Comparison of ENCODE assay signal across 12 cellular contexts in genomic region chr4:48194986-48195773, GRCh38.
DNase-seq lines count a peak whose midpoint lies in the region; ATAC-seq and TF ChIP-seq lines count a peak whose summit lies in the region.
"Had no signal": no experiment of that assay in that cellular context is flagged by ENCODE, and none has a peak within 500 bp of the region (broad histone marks: within the 10 kb centered on the region; RNA-seq: fewer than 3 reads in every experiment).

No MANE protein-coding gene starts in this region.

- H3K4me3 ChIP-seq in BLaER1 (peak overlapping the region; percentile 73), IMR-90 (ENCODE audit: insufficient read depth, low read depth, low read length) (no peak overlapping the region), OCI-LY7 (ENCODE audit: low read depth, low read length, poor library complexity, severe bottlenecking) (peak overlapping the region; percentile 37), fibroblast of mammary gland (ENCODE audit: control insufficient read depth, low read depth, low read length) (no peak overlapping the region), lower leg skin (ENCODE audit: low read depth, poor library complexity, severe bottlenecking) (no peak overlapping the region), osteoblast (ENCODE audit: insufficient read depth, low read length) (no peak overlapping the region)
- H3K4me3 ChIP-seq: thyroid gland had no signal

- no peak overlapping the region for H2AK5ac ChIP-seq in IMR-90 (ENCODE audit: low read depth, low read length)

- no peak overlapping the region for H2AFZ ChIP-seq in IMR-90 (replicated peaks; ENCODE audit: low read length, poor library complexity)
- H2AFZ ChIP-seq in OCI-LY7 (ENCODE audit: low read length): peak overlapping the region; percentile 94
- H2AFZ ChIP-seq in osteoblast (ENCODE audit: low read length): no peak overlapping the region

- no peak overlapping the region for H2AK9ac ChIP-seq in IMR-90 (replicated peaks; ENCODE audit: low read depth, low read length, poor library complexity)

- H3K27ac ChIP-seq in BLaER1 (peak overlapping the region; percentile 89), IMR-90 (ENCODE audit: insufficient read depth, low read length) (no peak overlapping the region), OCI-LY7 (ENCODE audit: low read depth, low read length, poor library complexity, severe bottlenecking) (peak overlapping the region; percentile 61), osteoblast (ENCODE audit: low read depth, low read length) (no peak overlapping the region)
- H3K27ac ChIP-seq: thyroid gland, VCaP had no signal

- peak overlapping the region; percentile 89 for H3K9ac ChIP-seq in BLaER1
- H3K9ac ChIP-seq in IMR-90 (ENCODE audit: low read depth, low read length): no peak overlapping the region

- H3K9me1 ChIP-seq in IMR-90 (ENCODE audit: insufficient read depth, low read length): no peaks in the 10 kb centered on the region; the same call in 1 of the 2 replicates

- H3K27ac Mint-ChIP-seq in activated naive CD8-positive, alpha-beta T cell treated with anti-CD3 and anti-CD28 coated beads, Interleukin-2, amount 50 U/mL, for 24 hours: no peak overlapping the region
- H3K27ac Mint-ChIP-seq: brain had no signal

- H2BK5ac ChIP-seq in IMR-90 (ENCODE audit: low read depth, low read length, poor library complexity, severe bottlenecking): no peak overlapping the region

- H3K79me2 ChIP-seq in OCI-LY7 (ENCODE audit: insufficient read depth, low read depth, low read length) (no peaks in the 10 kb centered on the region), osteoblast (ENCODE audit: insufficient read depth, low read length) (no peaks in the 10 kb centered on the region)

- H3K9me3 ChIP-seq in BLaER1 (peaks cover 4% of the 10 kb centered on the region; the same call in 1 of the 2 replicates), IMR-90 (ENCODE audit: control insufficient read depth, insufficient read depth, low read length) (no peaks in the 10 kb centered on the region), OCI-LY7 (ENCODE audit: low read length) (no peaks in the 10 kb centered on the region), osteoblast (ENCODE audit: low read depth, low read length) (no peaks in the 10 kb centered on the region)
- H3K9me3 ChIP-seq: Caco-2, thyroid gland had no signal

- H4K5ac ChIP-seq in IMR-90 (ENCODE audit: low read depth, low read length): no peak overlapping the region

- H3K36me3 Mint-ChIP-seq in activated naive CD8-positive, alpha-beta T cell treated with anti-CD3 and anti-CD28 coated beads, Interleukin-2, amount 50 U/mL, for 24 hours (ENCODE audit: low read depth): no peaks in the 10 kb centered on the region
- H3K36me3 Mint-ChIP-seq: brain had no signal

- H2BK120ac ChIP-seq in IMR-90 (ENCODE audit: low read depth, low read length): no peak overlapping the region

- peak; percentile 57 for ATAC-seq in IMR-90 (ENCODE audit: low read depth)
- no peak for ATAC-seq in activated naive CD8-positive, alpha-beta T cell treated with anti-CD3 and anti-CD28 coated beads, Interleukin-2, amount 50 U/mL, for 24 hours

- no peak overlapping the region for H2BK15ac ChIP-seq in IMR-90 (ENCODE audit: low read depth, low read length)

- H3K4me1 ChIP-seq in BLaER1 (peaks cover 77% of the 10 kb centered on the region), IMR-90 (ENCODE audit: control insufficient read depth, insufficient read depth, low read length) (peaks cover 4% of the 10 kb centered on the region; the same call in 1 of the 2 replicates), OCI-LY7 (ENCODE audit: insufficient read depth, low read length, poor library complexity, severe bottlenecking) (peaks cover 66% of the 10 kb centered on the region), osteoblast (ENCODE audit: insufficient read depth, low read length) (no peaks in the 10 kb centered on the region)
- H3K4me1 ChIP-seq: Caco-2 had no signal

- TF ChIP-seq RAD21 in IMR-90 (IDR thresholded peaks at IDR 0.05; ENCODE audit: low read length): no peak

- peaks cover 12% of the 10 kb centered on the region for H3K4me1 Mint-ChIP-seq in activated naive CD8-positive, alpha-beta T cell treated with anti-CD3 and anti-CD28 coated beads, Interleukin-2, amount 50 U/mL, for 24 hours

- in situ Hi-C loops in IMR-90 (cut with MboI; ENCODE audit: low sequenced_read_pairs): no loop called here

- H3K27me3 ChIP-seq in BLaER1 (no peaks in the 10 kb centered on the region), IMR-90 (ENCODE audit: control insufficient read depth, insufficient read depth, low read length) (peaks cover 2% of the 10 kb centered on the region), osteoblast (ENCODE audit: insufficient read depth, low read length) (peaks cover 8% of the 10 kb centered on the region)
- H3K27me3 ChIP-seq: thyroid gland had no signal

- no peaks in the 10 kb centered on the region for H3K27me3 Mint-ChIP-seq in activated naive CD8-positive, alpha-beta T cell treated with anti-CD3 and anti-CD28 coated beads, Interleukin-2, amount 50 U/mL, for 24 hours

- H3K4me2 ChIP-seq in BLaER1: peak overlapping the region; percentile 94
- peak overlapping the region; percentile 54 for H3K4me2 ChIP-seq in IMR-90 (ENCODE audit: low read depth, low read length)
- peak overlapping the region; percentile 65 for H3K4me2 ChIP-seq in OCI-LY7 (ENCODE audit: low read length)
- no peak overlapping the region for H3K4me2 ChIP-seq in osteoblast (ENCODE audit: insufficient read depth, low read length)

- DNase-seq in IMR-90 (peak; percentile 12), OCI-LY7 (ENCODE audit: low spot score) (no peak), fibroblast of mammary gland (ENCODE audit: low read depth) (peak; percentile 83), GM19238 (ENCODE audit: insufficient read length, low spot score) (no peak), lower leg skin (ENCODE audit: low spot score in 2 of 2) (no peak), osteoblast (ENCODE audit: insufficient read length, low spot score, missing footprints) (no peak)
- no peak for DNase-seq in activated naive CD8-positive, alpha-beta T cell treated with anti-CD3 and anti-CD28 coated beads, Interleukin-2, amount 50 U/mL, for 24 hours
- DNase-seq: Caco-2, thyroid gland had no signal

- no peak overlapping the region for H3K4ac ChIP-seq in IMR-90 (ENCODE audit: low read depth, low read length)

- TF ChIP-seq POLR2A in IMR-90 (IDR thresholded peaks at IDR 0.05; ENCODE audit: low read depth, low read length) (no peak), lower leg skin (IDR thresholded peaks at IDR 0.05) (no peak)

- no peak overlapping the region for H3K56ac ChIP-seq in IMR-90 (ENCODE audit: extremely low read depth, insufficient read depth, low read length)

- H4K20me1 ChIP-seq in BLaER1: peaks cover 34% of the 10 kb centered on the region
- no peaks in the 10 kb centered on the region for H4K20me1 ChIP-seq in IMR-90 (ENCODE audit: insufficient read depth, low read length)
- H4K20me1 ChIP-seq in OCI-LY7 (ENCODE audit: insufficient read depth, low read length): no peaks in the 10 kb centered on the region
- no peaks in the 10 kb centered on the region for H4K20me1 ChIP-seq in osteoblast (ENCODE audit: insufficient read depth, low read length)

- TF ChIP-seq CTCF in IMR-90 (conservative IDR thresholded peaks at IDR 0.05; ENCODE audit: low read depth, low read length): no peak
- no peak for TF ChIP-seq CTCF in OCI-LY7 (conservative IDR thresholded peaks at IDR 0.05; ENCODE audit: low read length)
- no peak for TF ChIP-seq CTCF in fibroblast of mammary gland (conservative IDR thresholded peaks at IDR 0.05; ENCODE audit: control insufficient read depth, insufficient read depth, low read depth, low read length)
- no peak for TF ChIP-seq CTCF in lower leg skin (IDR thresholded peaks at IDR 0.05)
- TF ChIP-seq CTCF in osteoblast (IDR thresholded peaks at IDR 0.05; ENCODE audit: extremely low read depth, low read depth, low read length): no peak

- H3K18ac ChIP-seq in IMR-90 (ENCODE audit: low read depth, low read length): no peak overlapping the region

- no peak overlapping the region for H3K14ac ChIP-seq in IMR-90 (replicated peaks; ENCODE audit: low read depth, low read length)

- no peak overlapping the region for H3K4me3 Mint-ChIP-seq in activated naive CD8-positive, alpha-beta T cell treated with anti-CD3 and anti-CD28 coated beads, Interleukin-2, amount 50 U/mL, for 24 hours
- H3K4me3 Mint-ChIP-seq: brain had no signal

- no peak overlapping the region for H3K23ac ChIP-seq in IMR-90 (ENCODE audit: low read depth, low read length)

- BruUV-seq in IMR-90 (replicated peaks; lab: Mats Ljungman, UMichigan) (no TSS peak), OCI-LY7 (replicated peaks; lab: Mats Ljungman, UMichigan) (no TSS peak)

- H4K8ac ChIP-seq in IMR-90 (ENCODE audit: low read depth in 2 of 2, low read length in 2 of 2): no peak overlapping the region

- H2BK20ac ChIP-seq in IMR-90 (ENCODE audit: low read depth, low read length): no peak overlapping the region

- no peaks in the 10 kb centered on the region for H3K9me2 ChIP-seq in OCI-LY7 (ENCODE audit: insufficient read depth, low read length)

- H3K36me3 ChIP-seq in BLaER1 (peaks cover 16% of the 10 kb centered on the region; the same call in 1 of the 2 replicates), IMR-90 (ENCODE audit: control insufficient read depth, insufficient read depth, low read length) (no peaks in the 10 kb centered on the region), OCI-LY7 (ENCODE audit: insufficient read depth, low read length) (no peaks in the 10 kb centered on the region), osteoblast (ENCODE audit: insufficient read depth, low read length) (no peaks in the 10 kb centered on the region)
- H3K36me3 ChIP-seq: thyroid gland had no signal

- dilution Hi-C loops in IMR-90 (cut with HindIII; ENCODE audit: low sequenced_read_pairs, unreplicated experiment): no loop called here

- WGBS in IMR-90 (ENCODE audit: extremely low coverage in 2 of 2, insufficient read length in 1 of 2), 2 experiments: no CpG with 5 or more reads among the region's 4 CpGs
- 13 to 14% methylated on average over 4 of the region's 4 CpGs for WGBS in lower leg skin, 2 donors

- POLR2A ChIA-PET in IMR-90 (lab: Charles Lee; ENCODE audit: unreplicated experiment): no interaction called here
- POLR2A ChIA-PET in OCI-LY7 (lab: Charles Lee): interaction anchor here (0.5 to 1.9 kb wide), 9 partner anchors 9 to 159 kb away, joined by 3 to 6 read pairs (median 4); no protein-coding TSS in a partner anchor

- CTCF ChIA-PET in IMR-90 (lab: Yijun Ruan, JAX) (interaction anchor here (0.6 kb wide), 1 partner anchor 34 kb away, joined by 3 read pairs; no protein-coding TSS in a partner anchor), OCI-LY7 (lab: Charles Lee; ENCODE audit: unreplicated experiment) (no interaction called here)

- no peak overlapping the region for H4K91ac ChIP-seq in IMR-90 (ENCODE audit: insufficient read depth, low read depth, low read length)

- no peaks in the 10 kb centered on the region for H3K9me3 Mint-ChIP-seq in activated naive CD8-positive, alpha-beta T cell treated with anti-CD3 and anti-CD28 coated beads, Interleukin-2, amount 50 U/mL, for 24 hours

- H3K79me1 ChIP-seq in IMR-90 (ENCODE audit: low read depth in 1 of 2, low read length in 2 of 2): no peaks in the 10 kb centered on the region

- intact Hi-C loops in IMR-90 (cut with micrococcal nuclease): no loop called here
- intact Hi-C loops in OCI-LY7 (cut with micrococcal nuclease; ENCODE audit: unreplicated experiment): loop anchor here (5.0 kb wide), 2 partner anchors 72 to 147 kb away; partner anchors contain the start of genes SLAIN2 and TEC
- intact Hi-C loops in lower leg skin (cut with DNase I; ENCODE audit: low total_unique reads): no loop called here

TF ChIP-seq in IMR-90, 13 proteins besides CTCF, POLR2A, EP300 and RAD21 (continues in another document):
- TF ChIP-seq NFE2L2 (IDR thresholded peaks at IDR 0.05; ENCODE audit: low read depth, low read length): no peak

Comparison
In these comparisons a context has a peak if more than half of its experiments do, and no peak if none do; other contexts are left out.
1. H3K27ac ChIP-seq: peak in BLaER1 (single experiment) and OCI-LY7 (single experiment); none in IMR-90 (single experiment) and osteoblast (single experiment).
2. H3K4me3 ChIP-seq: peak in BLaER1 (single experiment) and OCI-LY7 (single experiment); none in IMR-90 (single experiment), fibroblast of mammary gland (single experiment), lower leg skin (single experiment) and osteoblast (single experiment).
3. DNase-seq: peak in IMR-90 (single experiment) and fibroblast of mammary gland (single experiment); none in OCI-LY7 (single experiment), activated naive CD8-positive, alpha-beta T cell treated with anti-CD3 and anti-CD28 coated beads, Interleukin-2, amount 50 U/mL, for 24 hours (single experiment), GM19238 (single experiment), lower leg skin (0 of 2) and osteoblast (single experiment).